ENCODE assay signal across 20 cellular contexts in the genomic region with DNA sequence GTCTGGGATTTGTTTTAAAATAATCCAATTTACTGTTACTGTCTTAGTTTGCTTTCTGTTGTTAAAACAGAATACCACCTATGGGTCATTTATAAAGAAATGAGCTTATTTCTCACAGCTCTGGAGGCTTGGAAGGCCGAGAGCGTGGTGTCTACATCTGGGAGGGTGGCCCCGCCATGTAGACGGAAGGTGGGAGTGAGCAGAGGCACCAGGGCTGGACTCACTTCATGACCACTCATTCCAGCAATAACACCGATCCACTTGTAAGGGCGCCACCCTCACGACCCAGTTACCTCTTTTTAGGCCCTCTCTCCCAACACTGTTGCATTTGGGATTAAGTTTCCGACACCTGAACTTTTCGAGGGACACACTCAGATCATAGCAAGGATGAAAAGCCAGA. TPM values are rescaled to one million over a fixed set of nuclear protein-coding genes. Genes with fewer than 3 reads are reported as not detected.
"Had no signal": no experiment of that assay in that cellular context is flagged by ENCODE, and none has a peak within 500 bp of the region (broad histone marks: within the 10 kb centered on the region; RNA-seq: fewer than 3 reads in every experiment).

No MANE protein-coding gene starts in this region.

- H3K27ac Mint-ChIP-seq: memory B cell; natural killer cell; stimulated activated naive CD8-positive, alpha-beta T cell treated with anti-CD3 and anti-CD28 coated beads, Interleukin-15, amount 100 ng/mL, for 72 hours had no signal

- H3K4me1 ChIP-seq: left lung, parathyroid adenoma, prostate gland, suprapubic skin, transverse colon had no signal

- DNase-seq: cortex of kidney; hippocampal formation; left cardiac atrium; natural killer cell; stimulated activated CD4-positive, alpha-beta T cell treated with anti-CD3 and anti-CD28 coated beads, Interleukin-15, amount 100 ng/mL, for 24 hours; stimulated activated CD4-positive, alpha-beta T cell treated with anti-CD3 and anti-CD28 coated beads, Interleukin-4, amount 100 ng/mL, for 1 hour; stimulated activated CD8-positive, alpha-beta memory T cell treated with anti-CD3 and anti-CD28 coated beads, Interleukin-4, amount 100 ng/mL, for 48 hours; stimulated activated naive CD4-positive, alpha-beta T cell; stimulated activated naive CD8-positive, alpha-beta T cell treated with anti-CD3 and anti-CD28 coated beads, Interleukin-15, amount 100 ng/mL, for 72 hours; transverse colon had no signal

- H3K9me3 ChIP-seq: left lung, neutrophil, prostate gland, right atrium auricular region, suprapubic skin, transverse colon had no signal

- H3K36me3 Mint-ChIP-seq: memory B cell, natural killer cell had no signal

- H3K4me3 ChIP-seq: left lung, lung, prostate gland, right atrium auricular region, skin epidermis, suprapubic skin, transverse colon had no signal

- H3K4me3 Mint-ChIP-seq: central memory CD8-positive, alpha-beta T cell; memory B cell; natural killer cell; stimulated activated naive CD8-positive, alpha-beta T cell treated with anti-CD3 and anti-CD28 coated beads, Interleukin-15, amount 100 ng/mL, for 72 hours had no signal

- ATAC-seq: left cardiac atrium; left lung; natural killer cell; stimulated activated naive CD8-positive, alpha-beta T cell treated with anti-CD3 and anti-CD28 coated beads, Interleukin-15, amount 100 ng/mL, for 72 hours had no signal

- H3K36me3 ChIP-seq: left lung, neutrophil, prostate gland, right atrium auricular region, suprapubic skin, transverse colon had no signal

- H3K27ac ChIP-seq: left lung, neutrophil, parathyroid adenoma, prostate gland, right atrium auricular region, skin epidermis, suprapubic skin, transverse colon had no signal

- H3K9me3 Mint-ChIP-seq: central memory CD8-positive, alpha-beta T cell; memory B cell; natural killer cell; stimulated activated naive CD8-positive, alpha-beta T cell treated with anti-CD3 and anti-CD28 coated beads, Interleukin-15, amount 100 ng/mL, for 72 hours had no signal

- H3K4me1 Mint-ChIP-seq: central memory CD8-positive, alpha-beta T cell; memory B cell; natural killer cell; stimulated activated naive CD8-positive, alpha-beta T cell treated with anti-CD3 and anti-CD28 coated beads, Interleukin-15, amount 100 ng/mL, for 72 hours had no signal

RNA-seq across cellular contexts. Expression of a gene that starts 36.2 kb away (rescaled TPM):
- total RNA-seq: transverse colon had no signal
